21 cellular contexts compared by ENCODE assay signal in the genomic region with DNA sequence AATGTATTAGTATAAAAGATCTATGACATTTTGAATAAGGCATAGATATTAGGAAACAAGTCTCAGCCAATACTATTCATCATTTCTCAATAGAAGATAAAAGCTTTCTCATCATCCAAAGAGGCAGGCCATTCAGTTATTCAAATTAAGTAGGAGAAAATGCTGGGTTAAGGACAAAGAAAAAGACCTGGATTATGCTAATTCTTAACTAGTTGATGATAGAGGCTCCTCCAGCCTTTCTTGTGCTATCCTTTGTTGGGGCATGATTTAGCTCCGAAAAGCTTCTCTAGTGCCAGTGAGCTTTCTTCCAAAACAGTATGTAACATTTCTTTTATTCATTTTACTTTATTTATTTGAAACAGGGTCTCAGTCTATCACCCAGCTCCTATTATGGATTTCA.
DNase-seq lines count a peak whose midpoint lies in the region; TF ChIP-seq lines count a peak whose summit lies in the region.
"Had no signal": no experiment of that assay in that cellular context is flagged by ENCODE, and none has a peak within 500 bp of the region (broad histone marks: within the 10 kb centered on the region; RNA-seq: fewer than 3 reads in every experiment).

No MANE protein-coding gene starts in this region.

- POLR2A ChIA-PET in activated CD4-positive, alpha-beta memory T cell treated with anti-CD3 and anti-CD28 coated beads for 36 hours (lab: Charles Lee): no interaction called here

- H3K4me3 ChIP-seq in HAP-1 (no peak overlapping the region), neural progenitor cell (no peak overlapping the region), uterus (no peak overlapping the region)
- H3K4me3 ChIP-seq: BLaER1 had no signal

- H3K27me3 Mint-ChIP-seq in brain (no peaks in the 10 kb centered on the region), neural progenitor cell (ENCODE audit: insufficient read depth, low read depth) (no peaks in the 10 kb centered on the region)
- H3K27me3 Mint-ChIP-seq in activated CD4-positive, alpha-beta memory T cell treated with anti-CD3 and anti-CD28 coated beads for 36 hours: peaks cover 2% of the 10 kb centered on the region
- H3K27me3 Mint-ChIP-seq: CD4-positive, alpha-beta memory T cell; CD4-positive, CD25-positive, alpha-beta regulatory T cell; CD8-positive, alpha-beta memory T cell had no signal

- H3F3A ChIP-seq in neural progenitor cell (ENCODE audit: low read depth): no peaks in the 10 kb centered on the region

- in situ Hi-C loops in HAP-1 (cut with MboI; ENCODE audit: low sequenced_read_pairs): no loop called here

- H3K27ac Mint-ChIP-seq in brain: peak overlapping the region; percentile 14 to 83 (median 63)
- no peak overlapping the region for H3K27ac Mint-ChIP-seq in neural progenitor cell
- H3K27ac Mint-ChIP-seq in activated CD4-positive, alpha-beta memory T cell treated with anti-CD3 and anti-CD28 coated beads for 36 hours: no peak overlapping the region
- H3K27ac Mint-ChIP-seq: CD14-positive monocyte; CD4-positive, alpha-beta memory T cell; CD8-positive, alpha-beta memory T cell had no signal

- H3K9me3 ChIP-seq in HAP-1 (no peaks in the 10 kb centered on the region), neural progenitor cell (ENCODE audit: low read depth) (no peaks in the 10 kb centered on the region), uterus (no peaks in the 10 kb centered on the region)
- H3K9me3 ChIP-seq: BE2C, BLaER1 had no signal

- H3K27ac ChIP-seq in neural progenitor cell (no peak overlapping the region), uterus (no peak overlapping the region)
- H3K27ac ChIP-seq: BLaER1 had no signal

- DNase-seq in HAP-1 (ENCODE audit: low spot score in 2 of 2) (peak; percentile 39 to 97), neural progenitor cell (ENCODE audit: low spot score) (peak; percentile 18), hippocampal formation (lab: John Stamatoyannopoulos, UW) (no peak), uterus (no peak)
- DNase-seq in activated CD4-positive, alpha-beta memory T cell treated with anti-CD3 and anti-CD28 coated beads for 36 hours: no peak
- DNase-seq: 8988T; ACHN; BE2C; C1 segment of cervical spinal cord; CD4-positive, alpha-beta memory T cell; CD4-positive, CD25-positive, alpha-beta regulatory T cell; CD8-positive, alpha-beta memory T cell; COR-L47; DMS 273 treated with DMSO at 0.1 percent for 48 hours; DMS153; DMS53; DMS79 treated with DMSO at 0.1 percent for 48 hours; GF-D8 had no signal

- no peak for TF ChIP-seq CTCF in brain (conservative IDR thresholded peaks at IDR 0.05)
- no peak for TF ChIP-seq CTCF in neural progenitor cell (IDR thresholded peaks at IDR 0.05)
- no peak for TF ChIP-seq CTCF in uterus (IDR thresholded peaks at IDR 0.05)

- CTCF ChIA-PET in activated CD4-positive, alpha-beta memory T cell treated with anti-CD3 and anti-CD28 coated beads for 36 hours (lab: Charles Lee): no interaction called here

- H3K4me3 Mint-ChIP-seq in brain: no peak overlapping the region
- no peak overlapping the region for H3K4me3 Mint-ChIP-seq in neural progenitor cell
- no peak overlapping the region for H3K4me3 Mint-ChIP-seq in activated CD4-positive, alpha-beta memory T cell treated with anti-CD3 and anti-CD28 coated beads for 36 hours
- H3K4me3 Mint-ChIP-seq: CD14-positive monocyte; CD4-positive, alpha-beta memory T cell; CD4-positive, CD25-positive, alpha-beta regulatory T cell; CD8-positive, alpha-beta memory T cell had no signal

- peaks cover 40% of the 10 kb centered on the region for H3K4me1 Mint-ChIP-seq in brain
- peaks cover 15% of the 10 kb centered on the region for H3K4me1 Mint-ChIP-seq in neural progenitor cell
- H3K4me1 Mint-ChIP-seq in activated CD4-positive, alpha-beta memory T cell treated with anti-CD3 and anti-CD28 coated beads for 36 hours (ENCODE audit: low read depth): no peaks in the 10 kb centered on the region
- H3K4me1 Mint-ChIP-seq: CD14-positive monocyte; CD4-positive, alpha-beta memory T cell; CD4-positive, CD25-positive, alpha-beta regulatory T cell; CD8-positive, alpha-beta memory T cell had no signal

- peaks cover 0 to 8% (median 4%) of the 10 kb centered on the region in 5 experiments for H3K9me3 Mint-ChIP-seq in brain
- H3K9me3 Mint-ChIP-seq in neural progenitor cell: peaks cover 2% of the 10 kb centered on the region
- H3K9me3 Mint-ChIP-seq in activated CD4-positive, alpha-beta memory T cell treated with anti-CD3 and anti-CD28 coated beads for 36 hours: no peaks in the 10 kb centered on the region

- no peak overlapping the region for H2AFZ ChIP-seq in neural progenitor cell (replicated peaks)

- no peaks in the 10 kb centered on the region for H3K79me2 ChIP-seq in neural progenitor cell (ENCODE audit: low read depth)

- TF ChIP-seq POLR2A in uterus (IDR thresholded peaks at IDR 0.05): no peak

- intact Hi-C loops in uterus (cut with DNase I; ENCODE audit: low total_unique reads): no loop called here
- intact Hi-C loops in activated CD4-positive, alpha-beta memory T cell treated with anti-CD3 and anti-CD28 coated beads for 36 hours (cut with micrococcal nuclease): no loop called here

- no peaks in the 10 kb centered on the region for H4K20me1 ChIP-seq in neural progenitor cell (ENCODE audit: low read depth)
- H4K20me1 ChIP-seq: BLaER1 had no signal

- H3K36me3 ChIP-seq in HAP-1 (replicated peaks) (no peaks in the 10 kb centered on the region), neural progenitor cell (no peaks in the 10 kb centered on the region), uterus (no peaks in the 10 kb centered on the region)
- H3K36me3 ChIP-seq: BE2C, BLaER1 had no signal

- no peak overlapping the region for H3K9ac ChIP-seq in neural progenitor cell
- H3K9ac ChIP-seq: BLaER1 had no signal

- H3K27me3 ChIP-seq in HAP-1 (ENCODE audit: low read depth): no peaks in the 10 kb centered on the region
- no peaks in the 10 kb centered on the region for H3K27me3 ChIP-seq in neural progenitor cell
- H3K27me3 ChIP-seq in uterus: no peaks in the 10 kb centered on the region
- H3K27me3 ChIP-seq: BE2C, BLaER1 had no signal

- H3K4me2 ChIP-seq in neural progenitor cell: no peak overlapping the region
- H3K4me2 ChIP-seq: BLaER1 had no signal

- H3K36me3 Mint-ChIP-seq in brain (peaks cover 24% of the 10 kb centered on the region), neural progenitor cell (no peaks in the 10 kb centered on the region)
- H3K36me3 Mint-ChIP-seq in activated CD4-positive, alpha-beta memory T cell treated with anti-CD3 and anti-CD28 coated beads for 36 hours: no peaks in the 10 kb centered on the region
- H3K36me3 Mint-ChIP-seq: CD14-positive monocyte; CD4-positive, alpha-beta memory T cell; CD4-positive, CD25-positive, alpha-beta regulatory T cell; CD8-positive, alpha-beta memory T cell had no signal

- H3K4me1 ChIP-seq in HAP-1: peaks cover 30% of the 10 kb centered on the region
- peaks cover 14% of the 10 kb centered on the region for H3K4me1 ChIP-seq in neural progenitor cell
- no peaks in the 10 kb centered on the region for H3K4me1 ChIP-seq in uterus
- H3K4me1 ChIP-seq: BE2C, BLaER1 had no signal

Comparison
In these comparisons a context has a peak if more than half of its experiments do, and no peak if none do; other contexts are left out.
1. DNase-seq: peak in HAP-1 (2 of 2) and neural progenitor cell (single experiment); none in hippocampal formation (0 of 2), uterus (0 of 2) and activated CD4-positive, alpha-beta memory T cell treated with anti-CD3 and anti-CD28 coated beads for 36 hours (single experiment).
2. H3K27ac Mint-ChIP-seq: peak in brain (5 of 5); none in neural progenitor cell (single experiment) and activated CD4-positive, alpha-beta memory T cell treated with anti-CD3 and anti-CD28 coated beads for 36 hours (single experiment).